18 cellular contexts compared by ENCODE assay signal in genomic region chr1:67572217-67572593, GRCh38.
DNase-seq lines count a peak whose midpoint lies in the region; ATAC-seq and TF ChIP-seq lines count a peak whose summit lies in the region.
"Had no signal": no experiment of that assay in that cellular context is flagged by ENCODE, and none has a peak within 500 bp of the region (broad histone marks: within the 10 kb centered on the region; RNA-seq: fewer than 3 reads in every experiment).

No MANE protein-coding gene starts in this region.

- H3K4me1 ChIP-seq in breast epithelium, result no peaks in the 10 kb centered on the region
- H3K4me1 ChIP-seq in esophagus (ENCODE audit: control insufficient read depth in 2 of 2, insufficient read depth in 2 of 2, low read length in 1 of 2), result peaks cover 7 to 9% of the 10 kb centered on the region in 2 donors
- peaks cover 40% of the 10 kb centered on the region for H3K4me1 ChIP-seq in mucosa of stomach (ENCODE audit: control insufficient read depth, insufficient read depth, low read length)
- peaks cover 21% of the 10 kb centered on the region for H3K4me1 ChIP-seq in upper lobe of right lung
- H3K4me1 ChIP-seq: adrenal gland, spleen had no signal

- H3K27me3 Mint-ChIP-seq in MCF 10A (ENCODE audit: insufficient read depth, unreplicated experiment), result no peaks in the 10 kb centered on the region
- H3K27me3 Mint-ChIP-seq: CD4-positive, alpha-beta T cell; naive B cell; type B pancreatic cell had no signal

- DNase-seq in MCF 10A (ENCODE audit: unreplicated experiment) (no peak), breast epithelium (ENCODE audit: low spot score in 2 of 2) (no peak), upper lobe of right lung (no peak), dermis blood vessel endothelial cell (no peak), iPS-NIHi7 (ENCODE audit: extremely low spot score) (no peak)
- DNase-seq: activated CD4-positive, alpha-beta T cell treated with anti-CD3 and anti-CD28 coated beads for 1 hour; adrenal gland; CD4-positive, alpha-beta T cell; cerebellar nuclear complex; hypothalamus; naive B cell; ovary; spleen had no signal

- POLR2A ChIA-PET in MCF 10A (lab: Yijun Ruan, JAX), result interaction anchor here (0.8 to 8.6 kb wide), 9 partner anchors 11 to 260 kb away, joined by 3 to 142 read pairs (median 6); partner anchors contain the start of gene GADD45A

- H3K9me3 ChIP-seq in breast epithelium (no peaks in the 10 kb centered on the region), esophagus (ENCODE audit: control insufficient read depth in 2 of 2, insufficient read depth in 1 of 2, low read depth in 1 of 2, low read length in 1 of 2) (no peaks in the 10 kb centered on the region), mucosa of stomach (ENCODE audit: control insufficient read depth, low read length) (no peaks in the 10 kb centered on the region), upper lobe of right lung (no peaks in the 10 kb centered on the region)
- H3K9me3 ChIP-seq: adrenal gland, ovary, spleen had no signal

- H3K4me1 Mint-ChIP-seq in MCF 10A (ENCODE audit: insufficient read depth, unreplicated experiment), result peaks cover 52% of the 10 kb centered on the region
- H3K4me1 Mint-ChIP-seq: naive B cell; stimulated activated effector memory CD8-positive, alpha-beta T cell treated with anti-CD3 and anti-CD28 coated beads, Interleukin-12 subunit alpha, Interleukin-12 subunit beta, amount 100 ng/mL, for 72 hours had no signal

- H3K9me3 Mint-ChIP-seq in MCF 10A (ENCODE audit: unreplicated experiment), result no peaks in the 10 kb centered on the region
- H3K9me3 Mint-ChIP-seq: CD4-positive, alpha-beta T cell; naive B cell; stimulated activated effector memory CD8-positive, alpha-beta T cell treated with anti-CD3 and anti-CD28 coated beads, Interleukin-12 subunit alpha, Interleukin-12 subunit beta, amount 100 ng/mL, for 72 hours; type B pancreatic cell had no signal

- intact Hi-C loops in MCF 10A (cut with micrococcal nuclease) (no loop called here), breast epithelium (cut with DNase I; ENCODE audit: low total_unique reads) (no loop called here), upper lobe of right lung (cut with DNase I) (no loop called here)

- no peak for TF ChIP-seq CTCF in MCF 10A (IDR thresholded peaks at IDR 0.05; ENCODE audit: unreplicated experiment)
- no peak for TF ChIP-seq CTCF in breast epithelium (IDR thresholded peaks at IDR 0.05)
- no peak for TF ChIP-seq CTCF in upper lobe of right lung (IDR thresholded peaks at IDR 0.05)

- no peak overlapping the region for H3K4me3 ChIP-seq in breast epithelium
- H3K4me3 ChIP-seq in esophagus (ENCODE audit: low read depth in 1 of 2, low read length in 2 of 2), result no peak overlapping the region
- H3K4me3 ChIP-seq in mucosa of stomach (ENCODE audit: low read length), result no peak overlapping the region
- no peak overlapping the region for H3K4me3 ChIP-seq in upper lobe of right lung
- H3K4me3 ChIP-seq: adrenal gland, ovary, spleen had no signal

- H3K27ac ChIP-seq in breast epithelium (peak overlapping the region in 1 of 2 donors; percentile 41), esophagus (ENCODE audit: low read depth in 2 of 2, low read length in 1 of 2) (peak overlapping the region; percentile 22 to 24), upper lobe of right lung (no peak overlapping the region)
- H3K27ac ChIP-seq: adrenal gland, ovary, spleen had no signal

- no peaks in the 10 kb centered on the region for H3K27me3 ChIP-seq in breast epithelium
- H3K27me3 ChIP-seq in esophagus (ENCODE audit: control insufficient read depth in 1 of 2, insufficient read depth in 2 of 2, low read length in 2 of 2), result no peaks in the 10 kb centered on the region
- H3K27me3 ChIP-seq in mucosa of stomach (ENCODE audit: control insufficient read depth, insufficient read depth, low read length), result no peaks in the 10 kb centered on the region
- H3K27me3 ChIP-seq in upper lobe of right lung, result no peaks in the 10 kb centered on the region
- H3K27me3 ChIP-seq: adrenal gland, ovary, spleen had no signal

- H3K36me3 ChIP-seq in breast epithelium (no peaks in the 10 kb centered on the region), esophagus (ENCODE audit: control insufficient read depth in 2 of 2, insufficient read depth in 2 of 2, low read length in 1 of 2) (no peaks in the 10 kb centered on the region), mucosa of stomach (ENCODE audit: control insufficient read depth, insufficient read depth, low read length) (no peaks in the 10 kb centered on the region), upper lobe of right lung (no peaks in the 10 kb centered on the region)
- H3K36me3 ChIP-seq: adrenal gland, ovary, spleen had no signal

- CTCF ChIA-PET in MCF 10A (lab: Yijun Ruan, JAX), result interaction anchor here (0.7 to 8.3 kb wide), 6 partner anchors 12 to 193 kb away, joined by 3 to 70 read pairs (median 50); partner anchors contain the start of gene GADD45A

- H3K4me3 Mint-ChIP-seq in MCF 10A (ENCODE audit: unreplicated experiment), result no peak overlapping the region
- H3K4me3 Mint-ChIP-seq: CD4-positive, alpha-beta T cell; naive B cell; stimulated activated effector memory CD8-positive, alpha-beta T cell treated with anti-CD3 and anti-CD28 coated beads, Interleukin-12 subunit alpha, Interleukin-12 subunit beta, amount 100 ng/mL, for 72 hours had no signal

- ATAC-seq in upper lobe of right lung (peak; percentile 31), HG02623 (IDR thresholded peaks at IDR 0.05; ENCODE audit: unreplicated experiment) (no peak)
- ATAC-seq: stimulated activated effector memory CD8-positive, alpha-beta T cell treated with anti-CD3 and anti-CD28 coated beads, Interleukin-12 subunit alpha, Interleukin-12 subunit beta, amount 100 ng/mL, for 72 hours had no signal

- no TSS peak for BruUV-seq in MCF 10A (replicated peaks; lab: Mats Ljungman, UMichigan)

- TF ChIP-seq POLR2A in breast epithelium (IDR thresholded peaks at IDR 0.05), result no peak

- H3K27ac Mint-ChIP-seq in MCF 10A (ENCODE audit: low read depth, unreplicated experiment), result peak overlapping the region; percentile 76
- H3K27ac Mint-ChIP-seq: CD4-positive, alpha-beta T cell; naive B cell; stimulated activated effector memory CD8-positive, alpha-beta T cell treated with anti-CD3 and anti-CD28 coated beads, Interleukin-12 subunit alpha, Interleukin-12 subunit beta, amount 100 ng/mL, for 72 hours; type B pancreatic cell had no signal

- 51 to 56% methylated on average over 11 of the region's 11 CpGs for WGBS in esophagus, 2 donors

- H3K9ac ChIP-seq in mucosa of stomach (ENCODE audit: low read length), result peak overlapping the region; percentile 22

- peaks cover 6% of the 10 kb centered on the region for H3K36me3 Mint-ChIP-seq in MCF 10A (ENCODE audit: insufficient read depth, unreplicated experiment)
- H3K36me3 Mint-ChIP-seq: naive B cell; stimulated activated effector memory CD8-positive, alpha-beta T cell treated with anti-CD3 and anti-CD28 coated beads, Interleukin-12 subunit alpha, Interleukin-12 subunit beta, amount 100 ng/mL, for 72 hours; type B pancreatic cell had no signal
